8 cellular contexts compared by ENCODE assay signal in genomic region chr4:51842167-51842553, GRCh38. TPM values are rescaled to one million over a fixed set of nuclear protein-coding genes. Genes with fewer than 3 reads are reported as not detected.
DNase-seq lines count a peak whose midpoint lies in the region; ATAC-seq lines count a peak whose summit lies in the region.

No MANE protein-coding gene starts in this region.

- H3K27ac Mint-ChIP-seq in activated T-cell treated with anti-CD3 and anti-CD28 coated beads, Interleukin-2, amount 50 U/mL, for 72 hours, result peak overlapping the region; percentile 64
- H3K27ac Mint-ChIP-seq in activated CD4-positive, alpha-beta memory T cell treated with anti-CD3 and anti-CD28 coated beads, Interleukin-2, amount 10 ng/mL, durations not matched to agents 7 days and 5 days, result peak overlapping the region; percentile 92

- H3K4me3 Mint-ChIP-seq in activated T-cell treated with anti-CD3 and anti-CD28 coated beads, Interleukin-2, amount 50 U/mL, for 72 hours, result peak overlapping the region; percentile 87 to 95
- H3K4me3 Mint-ChIP-seq in activated CD4-positive, alpha-beta memory T cell treated with anti-CD3 and anti-CD28 coated beads, Interleukin-2, amount 10 ng/mL, durations not matched to agents 7 days and 5 days, result peak overlapping the region; percentile 95

- H3K36me3 Mint-ChIP-seq in activated T-cell treated with anti-CD3 and anti-CD28 coated beads, Interleukin-2, amount 50 U/mL, for 72 hours (ENCODE audit: insufficient read depth in 2 of 2), result peaks cover 2 to 3% of the 10 kb centered on the region in 2 donors
- peaks cover 6% of the 10 kb centered on the region for H3K36me3 Mint-ChIP-seq in activated CD4-positive, alpha-beta memory T cell treated with anti-CD3 and anti-CD28 coated beads, Interleukin-2, amount 10 ng/mL, durations not matched to agents 7 days and 5 days (ENCODE audit: low read depth)

- POLR2A ChIA-PET in activated CD4-positive, alpha-beta memory T cell treated with anti-CD3 and anti-CD28 coated beads, Interleukin-2, amount 10 ng/mL, durations not matched to agents 7 days and 5 days (lab: Charles Lee), result interaction anchor here (0.8 to 2.1 kb wide), 4 partner anchors 36 to 880 kb away, joined by 3 to 16 read pairs (median 6); partner anchors contain the start of gene SGCB

- H3K9me3 Mint-ChIP-seq in activated T-cell treated with anti-CD3 and anti-CD28 coated beads, Interleukin-2, amount 50 U/mL, for 72 hours, result no peaks in the 10 kb centered on the region
- no peaks in the 10 kb centered on the region for H3K9me3 Mint-ChIP-seq in activated CD4-positive, alpha-beta memory T cell treated with anti-CD3 and anti-CD28 coated beads, Interleukin-2, amount 10 ng/mL, durations not matched to agents 7 days and 5 days

- CTCF ChIA-PET in activated CD4-positive, alpha-beta memory T cell treated with anti-CD3 and anti-CD28 coated beads, Interleukin-2, amount 10 ng/mL, durations not matched to agents 7 days and 5 days (lab: Charles Lee), result interaction anchor here (0.6 to 1.2 kb wide), 6 partner anchors 10 to 197 kb away, joined by 3 to 5 read pairs (median 3); no protein-coding TSS in a partner anchor

- peaks cover 26% of the 10 kb centered on the region for H3K4me1 Mint-ChIP-seq in activated T-cell treated with anti-CD3 and anti-CD28 coated beads, Interleukin-2, amount 50 U/mL, for 72 hours (ENCODE audit: low read depth)
- H3K4me1 Mint-ChIP-seq in activated CD4-positive, alpha-beta memory T cell treated with anti-CD3 and anti-CD28 coated beads, Interleukin-2, amount 10 ng/mL, durations not matched to agents 7 days and 5 days, result peaks cover 18% of the 10 kb centered on the region

- H3K27me3 Mint-ChIP-seq in activated T-cell treated with anti-CD3 and anti-CD28 coated beads, Interleukin-2, amount 50 U/mL, for 72 hours (ENCODE audit: low read depth), result no peaks in the 10 kb centered on the region
- H3K27me3 Mint-ChIP-seq in activated CD4-positive, alpha-beta memory T cell treated with anti-CD3 and anti-CD28 coated beads, Interleukin-2, amount 10 ng/mL, durations not matched to agents 7 days and 5 days, result no peaks in the 10 kb centered on the region

- no peak for ATAC-seq in activated T-cell treated with anti-CD3 and anti-CD28 coated beads, Interleukin-2, amount 50 U/mL, for 72 hours (replicated peaks in 1 of 2)
- no peak for ATAC-seq in GM19455 (IDR thresholded peaks at IDR 0.05; ENCODE audit: unreplicated experiment)

- intact Hi-C loops in head of caudate nucleus (cut with DNase I), result no loop called here

- DNase-seq in activated T-cell treated with anti-CD3 and anti-CD28 coated beads, Interleukin-2, amount 50 U/mL, for 72 hours, result peak; percentile 4 to 7
- no peak for DNase-seq in activated T-cell treated with anti-CD3 and anti-CD28 coated beads, Interleukin-2, amount 50 U/mL, for 1 hour
- peak; percentile 18 for DNase-seq in activated CD4-positive, alpha-beta memory T cell treated with anti-CD3 and anti-CD28 coated beads, Interleukin-2, amount 10 ng/mL, durations not matched to agents 7 days and 5 days
- DNase-seq in head of caudate nucleus (peak in 22 of 42 donors; percentile 3 to 46 (median 22)), renal cortical epithelial cell (ENCODE audit: low read depth) (peak; percentile 22), NCI-H446 treated with DMSO at 0.1 percent for 48 hours (lab: John Stamatoyannopoulos, UW) (no peak), occipital lobe (lab: John Stamatoyannopoulos, UW) (no peak)

RNA-seq across cellular contexts. Expression of gene DCUN1D4, which starts 0.8 kb away (rescaled TPM):
- total RNA-seq in activated T-cell treated with anti-CD3 and anti-CD28 coated beads, Interleukin-2, amount 50 U/mL, for 72 hours, result 10 to 100 TPM; 45.6 to 46.7 TPM
- 10 to 100 TPM; 28.9 TPM for total RNA-seq in activated CD4-positive, alpha-beta memory T cell treated with anti-CD3 and anti-CD28 coated beads, Interleukin-2, amount 10 ng/mL, durations not matched to agents 7 days and 5 days
- total RNA-seq in renal cortical epithelial cell (48.3 and 81.4 TPM in 2 replicates), occipital lobe (119 TPM)

Comparison
In these comparisons a context has a peak if more than half of its experiments do, and no peak if none do; other contexts are left out.
1. DNase-seq: peak in activated T-cell treated with anti-CD3 and anti-CD28 coated beads, Interleukin-2, amount 50 U/mL, for 72 hours (2 of 2), activated CD4-positive, alpha-beta memory T cell treated with anti-CD3 and anti-CD28 coated beads, Interleukin-2, amount 10 ng/mL, durations not matched to agents 7 days and 5 days (single experiment), head of caudate nucleus (22 of 42) and renal cortical epithelial cell (single experiment); none in activated T-cell treated with anti-CD3 and anti-CD28 coated beads, Interleukin-2, amount 50 U/mL, for 1 hour (single experiment), NCI-H446 treated with DMSO at 0.1 percent for 48 hours (single experiment) and occipital lobe (single experiment).